ENCODE assay signal across 30 cellular contexts in the genomic region with DNA sequence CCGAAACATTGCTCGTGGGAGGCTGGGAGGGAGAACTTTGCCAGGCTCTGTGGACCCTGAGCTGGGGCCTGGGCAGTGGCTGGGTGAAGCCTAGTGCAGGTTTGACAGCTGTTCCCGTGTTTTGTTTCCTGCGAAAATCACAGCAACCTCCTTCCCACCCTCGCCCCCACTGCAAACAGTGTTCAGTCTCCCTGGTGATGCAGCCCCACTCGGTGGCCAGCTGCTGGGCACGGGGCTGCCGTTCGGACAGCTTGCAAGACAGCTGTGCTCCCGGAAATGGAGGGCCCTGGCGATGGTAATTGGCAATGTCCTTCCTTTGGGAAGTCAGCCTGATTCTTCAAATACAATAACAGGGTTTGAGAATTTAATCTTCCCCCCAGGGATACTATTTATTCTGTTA. TPM values are rescaled to one million over a fixed set of nuclear protein-coding genes. Genes with fewer than 3 reads are reported as not detected.
"Had no signal": no experiment of that assay in that cellular context is flagged by ENCODE, and none has a peak within 500 bp of the region (broad histone marks: within the 10 kb centered on the region; RNA-seq: fewer than 3 reads in every experiment).

No MANE protein-coding gene starts in this region.

- H3K27ac ChIP-seq: colonic mucosa, gastrocnemius medialis, hepatocyte, neutrophil, ovary, prostate gland, sigmoid colon, suprapubic skin, tibial artery had no signal

- H3K36me3 ChIP-seq: colonic mucosa, gastrocnemius medialis, neutrophil, ovary, prostate gland, sigmoid colon, suprapubic skin, tibial artery had no signal

- H3K9me3 Mint-ChIP-seq: activated B cell treated with CpG ODN at 0.5 μM for 24 hours; activated naive CD4-positive, alpha-beta T cell treated with anti-CD3 and anti-CD28 coated beads, Interleukin-2, amount 50 U/mL, for 72 hours; activated T-helper 2 cell treated with anti-CD3 and anti-CD28 coated beads, Interferon-gamma antibody, Interleukin-2, Interleukin-4, amounts not matched to agents 10 μg/mL and 5 μg/mL and 100 μg/mL, durations not matched to agents 14 hours and 24 hours and 36 hours; central memory CD8-positive, alpha-beta T cell; T-cell; T-helper 2 cell treated with Interferon-gamma antibody and Interleukin-4, amounts not matched to agents 5 μg/mL and 100 μg/mL, for 36 hours had no signal

- H3K27ac Mint-ChIP-seq: activated B cell treated with CpG ODN at 0.5 μM for 24 hours; activated CD8-positive, alpha-beta memory T cell treated with anti-CD3 and anti-CD28 coated beads, Interleukin-2, amount 10 ng/mL, durations not matched to agents 7 days and 5 days; activated CD8-positive, alpha-beta T cell treated with anti-CD3 and anti-CD28 coated beads, Interleukin-2, amount 10 ng/mL, durations not matched to agents 7 days and 5 days; activated naive CD4-positive, alpha-beta T cell treated with anti-CD3 and anti-CD28 coated beads, Interleukin-2, amount 50 U/mL, for 72 hours; activated T-helper 2 cell treated with anti-CD3 and anti-CD28 coated beads, Interferon-gamma antibody, Interleukin-2, Interleukin-4, amounts not matched to agents 10 μg/mL and 5 μg/mL and 100 μg/mL, durations not matched to agents 14 hours and 24 hours and 36 hours; stimulated activated naive B cell treated with anti-CD40 and anti-IgM and Interleukin-4, amounts not matched to agents 10 μg/mL and 1 μg/mL and 100 μg/mL, for 72 hours; T-cell; T-helper 2 cell treated with Interferon-gamma antibody and Interleukin-4, amounts not matched to agents 5 μg/mL and 100 μg/mL, for 36 hours had no signal

- ATAC-seq: activated CD8-positive, alpha-beta memory T cell treated with anti-CD3 and anti-CD28 coated beads, Interleukin-2, amount 10 ng/mL, durations not matched to agents 7 days and 5 days; activated CD8-positive, alpha-beta T cell treated with anti-CD3 and anti-CD28 coated beads, Interleukin-2, amount 10 ng/mL, durations not matched to agents 7 days and 5 days; activated naive CD4-positive, alpha-beta T cell treated with anti-CD3 and anti-CD28 coated beads, Interleukin-2, amount 50 U/mL, for 72 hours; gastrocnemius medialis; left cardiac atrium; left ventricle myocardium superior; stimulated activated naive B cell treated with anti-CD40 and anti-IgM and Interleukin-4, amounts not matched to agents 10 μg/mL and 1 μg/mL and 100 μg/mL, for 72 hours; T-cell had no signal

- DNase-seq: activated B cell treated with CpG ODN at 0.5 μM for 24 hours; activated CD8-positive, alpha-beta memory T cell treated with anti-CD3 and anti-CD28 coated beads, Interleukin-2, amount 10 ng/mL, durations not matched to agents 7 days and 5 days; activated CD8-positive, alpha-beta T cell treated with anti-CD3 and anti-CD28 coated beads, Interleukin-2, amount 10 ng/mL, durations not matched to agents 7 days and 5 days; activated naive CD4-positive, alpha-beta T cell; activated T-cell treated with anti-CD3 and anti-CD28 coated beads, Interleukin-2, amount 50 U/mL, for 48 hours; colonic mucosa; effector memory CD4-positive, alpha-beta T cell; erythroblast; gastrocnemius medialis; left cardiac atrium; left ventricle myocardium superior; mammary epithelial cell; ovary; sigmoid colon; stimulated activated CD4-positive, alpha-beta T cell treated with anti-CD3 and anti-CD28 coated beads, Interleukin-15, amount 100 ng/mL, for 24 hours; stimulated activated CD4-positive, alpha-beta T cell treated with anti-CD3 and anti-CD28 coated beads, Interleukin-2, amount 100 ng/mL, for 24 hours; stimulated activated naive B cell treated with anti-CD40 and anti-IgM and Interleukin-4, amounts not matched to agents 10 μg/mL and 1 μg/mL and 100 μg/mL, for 72 hours; T-cell; tibial artery had no signal

- H2AFZ ChIP-seq: hepatocyte had no signal

- H3K4me1 Mint-ChIP-seq: activated B cell treated with CpG ODN at 0.5 μM for 24 hours; activated CD8-positive, alpha-beta memory T cell treated with anti-CD3 and anti-CD28 coated beads, Interleukin-2, amount 10 ng/mL, durations not matched to agents 7 days and 5 days; central memory CD8-positive, alpha-beta T cell; stimulated activated naive B cell treated with anti-CD40 and anti-IgM and Interleukin-4, amounts not matched to agents 10 μg/mL and 1 μg/mL and 100 μg/mL, for 72 hours; T-cell had no signal

- H3K27me3 ChIP-seq: colonic mucosa, hepatocyte, ovary had no signal

- H3K36me3 Mint-ChIP-seq: activated CD8-positive, alpha-beta memory T cell treated with anti-CD3 and anti-CD28 coated beads, Interleukin-2, amount 10 ng/mL, durations not matched to agents 7 days and 5 days; activated naive CD4-positive, alpha-beta T cell treated with anti-CD3 and anti-CD28 coated beads, Interleukin-2, amount 50 U/mL, for 72 hours; stimulated activated naive B cell treated with anti-CD40 and anti-IgM and Interleukin-4, amounts not matched to agents 10 μg/mL and 1 μg/mL and 100 μg/mL, for 72 hours; T-cell had no signal

- H3K9me3 ChIP-seq: colonic mucosa, gastrocnemius medialis, neutrophil, ovary, prostate gland, suprapubic skin had no signal

- H3K4me1 ChIP-seq: colonic mucosa, gastrocnemius medialis, prostate gland had no signal

- H3K4me3 Mint-ChIP-seq: activated B cell treated with CpG ODN at 0.5 μM for 24 hours; activated CD8-positive, alpha-beta memory T cell treated with anti-CD3 and anti-CD28 coated beads, Interleukin-2, amount 10 ng/mL, durations not matched to agents 7 days and 5 days; activated CD8-positive, alpha-beta T cell treated with anti-CD3 and anti-CD28 coated beads, Interleukin-2, amount 10 ng/mL, durations not matched to agents 7 days and 5 days; central memory CD8-positive, alpha-beta T cell; nephron; stimulated activated naive B cell treated with anti-CD40 and anti-IgM and Interleukin-4, amounts not matched to agents 10 μg/mL and 1 μg/mL and 100 μg/mL, for 72 hours; T-cell; T-helper 2 cell treated with Interferon-gamma antibody and Interleukin-4, amounts not matched to agents 5 μg/mL and 100 μg/mL, for 36 hours had no signal

- H3K79me2 ChIP-seq: hepatocyte had no signal

- H3K4me3 ChIP-seq: colonic mucosa, gastrocnemius medialis, hepatocyte, ovary, prostate gland, sigmoid colon, smooth muscle cell, suprapubic skin, tibial artery had no signal

- H3K4me2 ChIP-seq: hepatocyte, smooth muscle cell had no signal

RNA-seq across cellular contexts. Expression of a gene that starts 10.4 kb away (rescaled TPM):
- total RNA-seq: activated B cell treated with CpG ODN at 0.5 μM for 24 hours; activated CD8-positive, alpha-beta memory T cell treated with anti-CD3 and anti-CD28 coated beads, Interleukin-2, amount 10 ng/mL, durations not matched to agents 7 days and 5 days; activated CD8-positive, alpha-beta T cell treated with anti-CD3 and anti-CD28 coated beads, Interleukin-2, amount 10 ng/mL, durations not matched to agents 7 days and 5 days; gastrocnemius medialis; left ventricle myocardium superior; mucosa of gallbladder had no signal
